In genomic region chrX:85865324-85865723, GRCh38 we compare ENCODE assay signal across 33 cellular contexts.
"Had no signal": no experiment of that assay in that cellular context is flagged by ENCODE, and none has a peak within 500 bp of the region (broad histone marks: within the 10 kb centered on the region; RNA-seq: fewer than 3 reads in every experiment).

No MANE protein-coding gene starts in this region.

- H3K36me3 ChIP-seq: adrenal gland, brain microvascular endothelial cell, breast epithelium had no signal

- FAIRE-seq: bronchial epithelial cell had no signal

- H3K27me3 ChIP-seq: adrenal gland, ascending aorta, body of pancreas, brain microvascular endothelial cell, breast epithelium, cardiac muscle cell had no signal

- DNase-seq: activated effector memory CD4-positive, alpha-beta T cell treated with anti-CD3 and anti-CD28 coated beads, Interleukin-2, amount 50 U/mL, for 16 hours; activated effector memory CD4-positive, alpha-beta T cell treated with Interleukin-2 at 50 U/mL for 16 hours; activated gamma-delta T cell; activated gamma-delta T cell treated with Interleukin-2 at 50 U/mL for 16 hours; activated naive CD4-positive, alpha-beta T cell; activated naive CD4-positive, alpha-beta T cell treated with anti-CD3 and anti-CD28 coated beads for 36 hours; activated naive CD4-positive, alpha-beta T cell treated with anti-CD3 and anti-CD28 coated beads, Interleukin-2, amount 10 ng/mL, durations not matched to agents 7 days and 5 days; activated naive CD4-positive, alpha-beta T cell treated with anti-CD3 and anti-CD28 coated beads, Interleukin-2, amount 50 U/mL, for 16 hours; activated naive CD4-positive, alpha-beta T cell treated with Interleukin-2 at 50 U/mL for 16 hours; activated naive CD8-positive, alpha-beta T cell treated with anti-CD3 and anti-CD28 coated beads for 36 hours; activated naive CD8-positive, alpha-beta T cell treated with anti-CD3 and anti-CD28 coated beads, Interleukin-2, amount 10 ng/mL, durations not matched to agents 7 days and 5 days; activated naive CD8-positive, alpha-beta T cell treated with anti-CD3 and anti-CD28 coated beads, Interleukin-2, amount 50 U/mL, for 24 hours; activated T-cell treated with anti-CD3 and anti-CD28 coated beads, Interleukin-2, amount 50 U/mL, for 1 hour; activated T-cell treated with anti-CD3 and anti-CD28 coated beads, Interleukin-2, amount 50 U/mL, for 24 hours; activated T-cell treated with anti-CD3 and anti-CD28 coated beads, Interleukin-2, amount 50 U/mL, for 4 hours; activated T-cell treated with anti-CD3 and anti-CD28 coated beads, Interleukin-2, amount 50 U/mL, for 48 hours; activated T-cell treated with anti-CD3 and anti-CD28 coated beads, Interleukin-2, amount 50 U/mL, for 72 hours; adrenal gland; amniotic stem cell; amygdala; anterior cingulate cortex; aorta; body of pancreas; brain microvascular endothelial cell; caudate nucleus; central memory CD4-positive, alpha-beta T cell; cerebellar nuclear complex had no signal

- ATAC-seq: activated naive CD4-positive, alpha-beta T cell treated with anti-CD3 and anti-CD28 coated beads, Interleukin-2, amount 50 U/mL, for 72 hours; activated naive CD8-positive, alpha-beta T cell treated with anti-CD3 and anti-CD28 coated beads, Interleukin-2, amount 50 U/mL, for 24 hours; activated T-cell treated with anti-CD3 and anti-CD28 coated beads, Interleukin-2, amount 50 U/mL, for 4 hours; activated T-cell treated with anti-CD3 and anti-CD28 coated beads, Interleukin-2, amount 50 U/mL, for 72 hours; activated T-helper 17 cell treated with anti-CD3 and anti-CD28 coated beads, Interleukin-2, amount 50 U/mL, for 72 hours; body of pancreas had no signal

- H3K4me1 ChIP-seq: adrenal gland, ascending aorta, body of pancreas, breast epithelium had no signal

- H3K4me3 ChIP-seq: adrenal gland, ascending aorta, body of pancreas, breast epithelium, cardiac muscle cell had no signal

- H3K9me3 ChIP-seq: adrenal gland, body of pancreas had no signal

- H3K27ac ChIP-seq: adrenal gland, ascending aorta, body of pancreas, brain microvascular endothelial cell, breast epithelium, cardiac muscle cell had no signal
